ENCODE assay signal across 1 cellular context in the genomic region with DNA sequence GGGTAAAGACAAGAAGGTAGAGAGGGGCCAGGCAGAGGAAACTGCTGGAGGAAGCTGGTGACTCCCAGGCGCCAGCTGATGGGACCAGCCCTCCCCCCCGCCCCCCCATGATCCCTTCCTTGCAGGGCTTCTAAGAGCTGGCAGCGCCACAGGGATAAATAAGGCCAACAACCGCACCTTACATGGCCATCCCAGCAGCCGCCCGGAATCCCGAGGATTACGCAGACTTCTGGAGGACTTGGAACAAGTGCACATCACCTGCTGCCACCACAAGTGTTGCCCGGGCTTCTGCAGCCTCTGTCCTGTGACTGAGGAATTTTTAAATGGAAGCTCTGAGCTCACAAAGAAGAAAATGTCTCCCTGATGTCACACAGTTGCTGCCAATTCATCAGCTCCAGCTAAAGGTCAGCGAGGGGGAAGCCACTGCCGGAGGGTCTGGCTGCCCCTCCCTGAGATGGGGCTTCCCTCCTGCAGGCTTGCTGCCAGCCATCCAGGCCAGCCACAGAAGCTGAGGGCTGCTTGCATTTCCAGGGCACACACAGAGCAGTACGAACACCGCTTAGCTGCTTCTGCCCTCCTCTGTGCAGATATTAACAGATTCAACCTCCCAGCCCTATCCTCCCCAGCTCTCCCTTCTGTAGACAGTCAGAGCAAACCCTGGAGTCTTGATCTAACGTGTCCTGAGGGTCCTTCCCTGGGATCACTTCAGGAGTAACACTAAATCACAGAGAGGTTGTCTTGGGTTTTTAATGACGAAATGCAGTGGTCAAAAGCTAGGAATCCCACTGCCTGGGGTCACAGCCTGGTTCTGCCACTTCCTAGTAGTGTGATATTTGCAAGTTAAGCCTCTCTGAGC.
TF ChIP-seq lines count a peak whose summit lies in the region.

No MANE protein-coding gene starts in this region.

TF ChIP-seq in HEK293, 187 proteins besides CTCF, POLR2A, EP300 and RAD21 (continued from another document):
- TF ChIP-seq WT1 (tag by site-specific recombination; IDR thresholded peaks at IDR 0.05): peak; percentile 41; the same call in 1 of the 2 replicates
- TF ChIP-seq, protein P1, sequence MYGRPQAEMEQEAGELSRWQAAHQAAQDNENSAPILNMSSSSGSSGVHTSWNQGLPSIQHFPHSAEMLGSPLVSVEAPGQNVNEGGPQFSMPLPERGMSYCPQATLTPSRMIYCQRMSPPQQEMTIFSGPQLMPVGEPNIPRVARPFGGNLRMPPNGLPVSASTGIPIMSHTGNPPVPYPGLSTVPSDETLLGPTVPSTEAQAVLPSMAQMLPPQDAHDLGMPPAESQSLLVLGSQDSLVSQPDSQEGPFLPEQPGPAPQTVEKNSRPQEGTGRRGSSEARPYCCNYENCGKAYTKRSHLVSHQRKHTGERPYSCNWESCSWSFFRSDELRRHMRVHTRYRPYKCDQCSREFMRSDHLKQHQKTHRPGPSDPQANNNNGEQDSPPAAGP (tag by site-specific recombination; IDR thresholded peaks at IDR 0.05): peak; percentile 44
- TF ChIP-seq, protein P2, sequence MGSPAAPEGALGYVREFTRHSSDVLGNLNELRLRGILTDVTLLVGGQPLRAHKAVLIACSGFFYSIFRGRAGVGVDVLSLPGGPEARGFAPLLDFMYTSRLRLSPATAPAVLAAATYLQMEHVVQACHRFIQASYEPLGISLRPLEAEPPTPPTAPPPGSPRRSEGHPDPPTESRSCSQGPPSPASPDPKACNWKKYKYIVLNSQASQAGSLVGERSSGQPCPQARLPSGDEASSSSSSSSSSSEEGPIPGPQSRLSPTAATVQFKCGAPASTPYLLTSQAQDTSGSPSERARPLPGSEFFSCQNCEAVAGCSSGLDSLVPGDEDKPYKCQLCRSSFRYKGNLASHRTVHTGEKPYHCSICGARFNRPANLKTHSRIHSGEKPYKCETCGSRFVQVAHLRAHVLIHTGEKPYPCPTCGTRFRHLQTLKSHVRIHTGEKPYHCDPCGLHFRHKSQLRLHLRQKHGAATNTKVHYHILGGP (tag by site-specific recombination; IDR thresholded peaks at IDR 0.05): no peak
- TF ChIP-seq, protein P3, sequence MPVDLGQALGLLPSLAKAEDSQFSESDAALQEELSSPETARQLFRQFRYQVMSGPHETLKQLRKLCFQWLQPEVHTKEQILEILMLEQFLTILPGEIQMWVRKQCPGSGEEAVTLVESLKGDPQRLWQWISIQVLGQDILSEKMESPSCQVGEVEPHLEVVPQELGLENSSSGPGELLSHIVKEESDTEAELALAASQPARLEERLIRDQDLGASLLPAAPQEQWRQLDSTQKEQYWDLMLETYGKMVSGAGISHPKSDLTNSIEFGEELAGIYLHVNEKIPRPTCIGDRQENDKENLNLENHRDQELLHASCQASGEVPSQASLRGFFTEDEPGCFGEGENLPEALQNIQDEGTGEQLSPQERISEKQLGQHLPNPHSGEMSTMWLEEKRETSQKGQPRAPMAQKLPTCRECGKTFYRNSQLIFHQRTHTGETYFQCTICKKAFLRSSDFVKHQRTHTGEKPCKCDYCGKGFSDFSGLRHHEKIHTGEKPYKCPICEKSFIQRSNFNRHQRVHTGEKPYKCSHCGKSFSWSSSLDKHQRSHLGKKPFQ (tag by site-specific recombination; IDR thresholded peaks at IDR 0.05): no peak
- no peak for TF ChIP-seq ZNF558 (tag by site-specific recombination; IDR thresholded peaks at IDR 0.05)
- TF ChIP-seq, protein P4, sequence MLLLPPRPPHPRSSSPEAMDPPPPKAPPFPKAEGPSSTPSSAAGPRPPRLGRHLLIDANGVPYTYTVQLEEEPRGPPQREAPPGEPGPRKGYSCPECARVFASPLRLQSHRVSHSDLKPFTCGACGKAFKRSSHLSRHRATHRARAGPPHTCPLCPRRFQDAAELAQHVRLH (tag by site-specific recombination; IDR thresholded peaks at IDR 0.05): no peak
